Comparison of ENCODE assay signal across 9 cellular contexts in genomic region chr4:139651282-139652194, GRCh38. TPM values are rescaled to one million over a fixed set of nuclear protein-coding genes. Genes with fewer than 3 reads are reported as not detected.
DNase-seq lines count a peak whose midpoint lies in the region; ATAC-seq and TF ChIP-seq lines count a peak whose summit lies in the region.
"Had no signal": no experiment of that assay in that cellular context is flagged by ENCODE, and none has a peak within 500 bp of the region (broad histone marks: within the 10 kb centered on the region; RNA-seq: fewer than 3 reads in every experiment).

No MANE protein-coding gene starts in this region.

- DNase-seq in DMS114 treated with DMSO at 0.1 percent for 48 hours (lab: John Stamatoyannopoulos, UW; ENCODE audit: unreplicated experiment) (peak; percentile 56), Karpas-422 (peak; percentile 86), RKO (ENCODE audit: low spot score) (peak; percentile 87), fibroblast of mammary gland (ENCODE audit: low read depth) (peak; percentile 82), neuronal stem cell (ENCODE audit: low spot score) (peak; percentile 85), thoracic aorta (ENCODE audit: low spot score) (no peak)
- peak; percentile 72 to 76 for DNase-seq in activated T-cell treated with anti-CD3 and anti-CD28 coated beads, Interleukin-2, amount 50 U/mL, for 48 hours

- no peak overlapping the region for H2BK12ac ChIP-seq in neuronal stem cell (ENCODE audit: low read length)

- no peaks in the 10 kb centered on the region for H3K36me3 ChIP-seq in Karpas-422 (ENCODE audit: insufficient read depth, low read length)
- no peaks in the 10 kb centered on the region for H3K36me3 ChIP-seq in neuronal stem cell (replicated peaks in 1 of 2; ENCODE audit: control insufficient read depth in 2 of 2, insufficient read depth in 2 of 2, low read length in 2 of 2)
- no peaks in the 10 kb centered on the region for H3K36me3 ChIP-seq in thoracic aorta

- H3K4ac ChIP-seq in neuronal stem cell (ENCODE audit: low read length): no peak overlapping the region

- TF ChIP-seq CTCF in fibroblast of mammary gland (conservative IDR thresholded peaks at IDR 0.05; ENCODE audit: control insufficient read depth, insufficient read depth, low read depth, low read length) (peak; percentile 94), thoracic aorta (IDR thresholded peaks at IDR 0.05) (peak; percentile 92)

- H3K9ac ChIP-seq in Karpas-422 (ENCODE audit: low read length): peak overlapping the region; percentile 34
- H3K9ac ChIP-seq in neuronal stem cell (ENCODE audit: low read depth, low read length, poor library complexity): no peak overlapping the region

- H3K18ac ChIP-seq in neuronal stem cell (ENCODE audit: low read length): no peak overlapping the region

- no peaks in the 10 kb centered on the region for H3K9me3 ChIP-seq in Karpas-422 (ENCODE audit: low read length)
- H3K9me3 ChIP-seq in neuronal stem cell (replicated peaks in 1 of 2; ENCODE audit: control insufficient read depth in 2 of 2, insufficient read depth in 1 of 2, low read depth in 1 of 2, low read length in 2 of 2): no peaks in the 10 kb centered on the region
- H3K9me3 ChIP-seq in thoracic aorta: no peaks in the 10 kb centered on the region

- H3K4me3 ChIP-seq in Karpas-422 (ENCODE audit: low read length): no peak overlapping the region; the same call in 1 of the 2 replicates
- H3K4me3 ChIP-seq in fibroblast of mammary gland (ENCODE audit: control insufficient read depth, low read depth, low read length): no peak overlapping the region
- H3K4me3 ChIP-seq in neuronal stem cell (ENCODE audit: low read length in 2 of 2): no peak overlapping the region
- peak overlapping the region; percentile 41 for H3K4me3 ChIP-seq in thoracic aorta

- H3K4me2 ChIP-seq in Karpas-422 (ENCODE audit: low read depth, low read length, poor library complexity, severe bottlenecking) (peak overlapping the region; percentile 33), neuronal stem cell (ENCODE audit: insufficient read depth, low read length, poor library complexity, severe bottlenecking) (no peak overlapping the region)

- no peak overlapping the region for H3K14ac ChIP-seq in neuronal stem cell (ENCODE audit: low read length)

- WGBS in neuronal stem cell (ENCODE audit: extremely low coverage in 2 of 2, insufficient read length in 2 of 2, insufficient replicate concordance in 1 of 2), 2 donors: no CpG with 5 or more reads among the region's 13 CpGs

- H2AFZ ChIP-seq in Karpas-422 (ENCODE audit: low read length): no peak overlapping the region
- H2AFZ ChIP-seq in neuronal stem cell (ENCODE audit: low read length): peak overlapping the region; percentile 76

- no peaks in the 10 kb centered on the region for H3K79me2 ChIP-seq in Karpas-422 (ENCODE audit: low read length)

- peaks cover 9% of the 10 kb centered on the region for H3K4me1 ChIP-seq in Karpas-422 (ENCODE audit: low read length)
- peaks cover 2 to 5% of the 10 kb centered on the region in 2 donors for H3K4me1 ChIP-seq in neuronal stem cell (ENCODE audit: control insufficient read depth in 2 of 2, insufficient read depth in 1 of 2, low read depth in 1 of 2, low read length in 2 of 2)
- no peaks in the 10 kb centered on the region for H3K4me1 ChIP-seq in thoracic aorta (ENCODE audit: control insufficient read depth in 1 of 2, low read depth in 2 of 2)

- H3K27me3 ChIP-seq in Karpas-422 (ENCODE audit: low read length) (no peaks in the 10 kb centered on the region), neuronal stem cell (ENCODE audit: control insufficient read depth in 3 of 3, insufficient read depth in 3 of 3, low read depth in 1 of 3, low read length in 3 of 3) (no peaks in the 10 kb centered on the region), thoracic aorta (replicated peaks; ENCODE audit: insufficient read depth) (no peaks in the 10 kb centered on the region)

- H2BK5ac ChIP-seq in neuronal stem cell (ENCODE audit: low read length): no peak overlapping the region

- ATAC-seq in GM21515 (IDR thresholded peaks at IDR 0.05; ENCODE audit: unreplicated experiment): peak; percentile 77
- peak; percentile 88 for ATAC-seq in thoracic aorta (ENCODE audit: insufficient number of reproducible peaks, low FRiP score, low read depth)

- no peaks in the 10 kb centered on the region for H4K20me1 ChIP-seq in Karpas-422 (ENCODE audit: insufficient read depth, low read depth, low read length)

- H2AK5ac ChIP-seq in neuronal stem cell (ENCODE audit: low read depth, low read length): no peak overlapping the region

- no peak overlapping the region for H2BK15ac ChIP-seq in neuronal stem cell (ENCODE audit: low read length)

- H3K27ac ChIP-seq in Karpas-422 (ENCODE audit: low read length) (no peak overlapping the region), neuronal stem cell (replicated peaks; ENCODE audit: low read length) (no peak overlapping the region), thoracic aorta (no peak overlapping the region)
- H3K27ac ChIP-seq: epithelial cell of prostate had no signal

- H3K79me1 ChIP-seq in neuronal stem cell (ENCODE audit: low read depth, low read length): no peaks in the 10 kb centered on the region

- no peak overlapping the region for H4K8ac ChIP-seq in neuronal stem cell (ENCODE audit: low read depth, low read length)

- H4K91ac ChIP-seq in neuronal stem cell (ENCODE audit: low read depth, low read length, poor library complexity): no peak overlapping the region

- no peak overlapping the region for H3K23ac ChIP-seq in neuronal stem cell (ENCODE audit: low read depth, low read length, poor library complexity)

- no peak overlapping the region for H2BK120ac ChIP-seq in neuronal stem cell (ENCODE audit: low read depth, low read length)

- H3K9me2 ChIP-seq in Karpas-422 (replicated peaks; ENCODE audit: insufficient read depth, low read length): no peaks in the 10 kb centered on the region

RNA-seq across cellular contexts. Expression of gene MGST2, which starts 14.1 kb away (rescaled TPM):
- total RNA-seq in Karpas-422 (2014; rRNA removed; shearing (Covaris generic); ENCODE audit: low replicate concordance): 34.7 and 55.8 TPM in 2 replicates
- polyA plus RNA-seq in neuronal stem cell (2013, experiment 1 of 2): 19.9 TPM
- polyA plus RNA-seq in neuronal stem cell (2013, experiment 2 of 2): 18.6 TPM
- total RNA-seq in thoracic aorta: 10 to 100 TPM; 24.3 to 35.5 TPM
